19 cellular contexts compared by ENCODE assay signal in the genomic region with DNA sequence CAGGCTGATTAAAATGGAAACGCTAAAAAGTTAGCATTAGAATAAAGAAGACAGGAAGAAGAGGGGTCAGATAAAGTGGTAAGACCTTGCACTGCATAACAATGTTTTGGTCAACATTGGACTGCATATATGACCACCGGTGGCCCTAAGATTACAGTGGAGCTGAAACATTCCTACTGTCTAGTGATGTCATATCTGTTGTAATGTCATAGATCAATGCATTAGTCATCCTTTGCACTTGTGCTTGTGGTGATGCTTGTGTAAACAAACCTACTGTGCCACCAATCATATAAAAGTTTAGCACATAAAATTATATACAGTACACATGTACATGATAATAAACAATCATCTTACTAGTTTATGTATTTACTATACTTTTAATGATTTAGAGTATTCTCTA.
A peak's percentile ranks its signal among the peaks of the same experiment; 100 is the strongest.
DNase-seq lines count a peak whose midpoint lies in the region; ATAC-seq, FAIRE-seq and TF ChIP-seq lines count a peak whose summit lies in the region.
"Had no signal": no experiment of that assay in that cellular context is flagged by ENCODE, and none has a peak within 500 bp of the region (broad histone marks: within the 10 kb centered on the region; RNA-seq: fewer than 3 reads in every experiment).

No MANE protein-coding gene starts in this region.

- no peak overlapping the region for H3K4me3 ChIP-seq in Panc1 (ENCODE audit: low read depth in 2 of 2, low read length in 2 of 2)
- no peak overlapping the region for H3K4me3 ChIP-seq in epithelial cell of esophagus (ENCODE audit: low read length)
- H3K4me3 ChIP-seq: spleen had no signal

- POLR2A ChIA-PET in Panc1 (lab: Charles Lee) = no interaction called here

- no peak for TF ChIP-seq POLR2A in GM12891 (IDR thresholded peaks at IDR 0.05; ENCODE audit: low read depth, low read length)

- CTCF ChIA-PET in Panc1 (lab: Charles Lee) = no interaction called here

- no peaks in the 10 kb centered on the region for H3K27me3 ChIP-seq in Panc1 (ENCODE audit: control insufficient read depth, insufficient read depth, low read length)
- H3K27me3 ChIP-seq: spleen had no signal

- intact Hi-C loops in Panc1 (cut with micrococcal nuclease; ENCODE audit: unreplicated experiment) = no loop called here

- no peak for ATAC-seq in Panc1
- ATAC-seq in GM19328 (IDR thresholded peaks at IDR 0.05; ENCODE audit: unreplicated experiment) = no peak
- ATAC-seq in HG03520 (IDR thresholded peaks at IDR 0.05; ENCODE audit: unreplicated experiment) = no peak
- ATAC-seq: left colon had no signal

- FAIRE-seq in GM12891 (lab: Jason Lieb, UNC) = peak; percentile 68
- FAIRE-seq: GM12892 had no signal

- no TSS peak for BruUV-seq in Panc1 (replicated peaks; lab: Mats Ljungman, UMichigan)

- H3K27ac ChIP-seq in Panc1 (ENCODE audit: low read length) = no peak overlapping the region
- H3K27ac ChIP-seq: parathyroid adenoma, spleen had no signal

- no peaks in the 10 kb centered on the region; the same call in 1 of the 2 replicates for H3K36me3 ChIP-seq in Panc1 (ENCODE audit: control insufficient read depth, insufficient read depth, low read length)

- no peak for DNase-seq in GM12891 (ENCODE audit: insufficient read length, low spot score)
- peak; percentile 13 for DNase-seq in Panc1 (ENCODE audit: low read depth, low spot score)
- peak; percentile 46 for DNase-seq in epithelial cell of esophagus (ENCODE audit: low read depth)
- DNase-seq in renal cortical epithelial cell (ENCODE audit: low read depth) = peak; percentile 61
- DNase-seq in activated effector memory CD4-positive, alpha-beta T cell treated with Interleukin-2 at 50 U/mL for 16 hours = no peak
- no peak for DNase-seq in NCI-H526 (lab: John Stamatoyannopoulos, UW)
- DNase-seq: activated CD4-positive, alpha-beta T cell treated with anti-CD3 and anti-CD28 coated beads for 48 hours; activated naive CD8-positive, alpha-beta T cell treated with anti-CD3 and anti-CD28 coated beads for 36 hours; activated T-cell treated with anti-CD3 and anti-CD28 coated beads for 4 hours; cerebellar nuclear complex; hippocampal formation; left colon; naive B cell; NCI-H2029; spleen had no signal

- in situ Hi-C loops in Panc1 (cut with HindIII; ENCODE audit: low pct_unique_long_range_greater_than_20kb, low sequenced_read_pairs) = no loop called here

- no peaks in the 10 kb centered on the region for H3K9me3 ChIP-seq in Panc1 (ENCODE audit: control insufficient read depth, insufficient read depth, low read depth, low read length)

- H3K4me1 ChIP-seq in Panc1 (ENCODE audit: control insufficient read depth, insufficient read depth, low read length) = no peaks in the 10 kb centered on the region
- H3K4me1 ChIP-seq: parathyroid adenoma, spleen had no signal

- TF ChIP-seq CTCF in Panc1 (IDR thresholded peaks at IDR 0.05) = no peak
- TF ChIP-seq CTCF in epithelial cell of esophagus (IDR thresholded peaks at IDR 0.05; ENCODE audit: insufficient read depth, low read depth, low read length, missing control alignments) = no peak

TF ChIP-seq in GM12891, 5 proteins besides CTCF, POLR2A, EP300 and RAD21:
- TF ChIP-seq SPI1 (IDR thresholded peaks at IDR 0.05; ENCODE audit: low read depth, low read length) = no peak
- no peak for TF ChIP-seq POLR2AphosphoS5 (IDR thresholded peaks at IDR 0.05; ENCODE audit: low read depth, low read length)
- no peak for TF ChIP-seq TAF1 (IDR thresholded peaks at IDR 0.05; ENCODE audit: low read depth, low read length)
- TF ChIP-seq PAX5 (IDR thresholded peaks at IDR 0.05; ENCODE audit: insufficient read depth, low read length, severe bottlenecking) = no peak
- TF ChIP-seq POU2F2 (IDR thresholded peaks at IDR 0.05; ENCODE audit: low read depth, low read length) = no peak

Comparison
In these comparisons a context has a peak if more than half of its experiments do, and no peak if none do; other contexts are left out.
1. DNase-seq: peak in Panc1 (single experiment), epithelial cell of esophagus (single experiment) and renal cortical epithelial cell (single experiment); none in GM12891 (single experiment), activated effector memory CD4-positive, alpha-beta T cell treated with Interleukin-2 at 50 U/mL for 16 hours (single experiment) and NCI-H526 (0 of 2).